ENCODE assay signal across 9 cellular contexts in genomic region chr7:157302314-157302711, GRCh38. TPM values are rescaled to one million over a fixed set of nuclear protein-coding genes. Genes with fewer than 3 reads are reported as not detected.
DNase-seq lines count a peak whose midpoint lies in the region; ATAC-seq and TF ChIP-seq lines count a peak whose summit lies in the region.
"Had no signal": no experiment of that assay in that cellular context is flagged by ENCODE, and none has a peak within 500 bp of the region (broad histone marks: within the 10 kb centered on the region; RNA-seq: fewer than 3 reads in every experiment).

No MANE protein-coding gene starts in this region.

- H3K27ac ChIP-seq in CD4-positive, alpha-beta memory T cell (ENCODE audit: low read depth, low read length): peak overlapping the region; percentile 74
- H3K27ac ChIP-seq in SU-DHL-6 (ENCODE audit: low read depth, low read length): no peak overlapping the region

- no peaks in the 10 kb centered on the region for H3K36me3 Mint-ChIP-seq in CD4-positive, alpha-beta memory T cell

- H3K9me3 Mint-ChIP-seq in CD4-positive, alpha-beta memory T cell: peaks cover 0 to 1% (median 0%) of the 10 kb centered on the region in 8 donors

- H3K4me3 ChIP-seq in CD4-positive, alpha-beta memory T cell (ENCODE audit: low read length in 2 of 2): peak overlapping the region in 1 of 2 donors; percentile 39
- no peak overlapping the region for H3K4me3 ChIP-seq in SU-DHL-6 (ENCODE audit: insufficient read depth, low read length, poor library complexity, severe bottlenecking)
- H3K4me3 ChIP-seq: tibial nerve had no signal

- H3K4me2 ChIP-seq in SU-DHL-6 (ENCODE audit: low read depth, low read length, poor library complexity, severe bottlenecking): peak overlapping the region; percentile 29

- H3F3A ChIP-seq in SU-DHL-6 (ENCODE audit: insufficient read depth): no peaks in the 10 kb centered on the region

- peak overlapping the region; percentile 74 to 90 (median 82) for H3K4me3 Mint-ChIP-seq in CD4-positive, alpha-beta memory T cell

- TF ChIP-seq CTCF in SU-DHL-6 (IDR thresholded peaks at IDR 0.05; ENCODE audit: insufficient read depth, low read length, poor library complexity, severe bottlenecking): no peak

- H2AFZ ChIP-seq in SU-DHL-6 (ENCODE audit: low read depth, low read length, severe bottlenecking): peak overlapping the region; percentile 62

- no peaks in the 10 kb centered on the region for H3K27me3 Mint-ChIP-seq in CD4-positive, alpha-beta memory T cell

- peak overlapping the region; percentile 6; the same call in 1 of the 2 replicates for H3K9ac ChIP-seq in SU-DHL-6 (ENCODE audit: low read length)

- no peaks in the 10 kb centered on the region for H3K27me3 ChIP-seq in CD4-positive, alpha-beta memory T cell (ENCODE audit: insufficient read depth, low read length)
- H3K27me3 ChIP-seq in SU-DHL-6 (ENCODE audit: low read length): no peaks in the 10 kb centered on the region
- H3K27me3 ChIP-seq: tibial nerve had no signal

- CTCF ChIA-PET in CD4-positive, alpha-beta memory T cell (lab: Charles Lee; ENCODE audit: partially characterized antibody): interaction anchor here (0.9 to 3.7 kb wide), 3 partner anchors 28 to 37 kb away, joined by 3 to 16 read pairs (median 6); partner anchors contain the start of gene DNAJB6

- H3K4me1 Mint-ChIP-seq in CD4-positive, alpha-beta memory T cell: peaks cover 27 to 40% (median 32%) of the 10 kb centered on the region in 4 donors

- DNase-seq in CD4-positive, alpha-beta memory T cell: peak; percentile 85 to 93 (median 89)
- DNase-seq in activated naive CD4-positive, alpha-beta T cell treated with anti-CD3 and anti-CD28 coated beads, Interleukin-2, amount 50 U/mL, for 16 hours: peak; percentile 89
- peak; percentile 60 for DNase-seq in kidney glomerular epithelial cell (lab: John Stamatoyannopoulos, UW)
- peak; percentile 75 to 82 for DNase-seq in stimulated activated CD8-positive, alpha-beta memory T cell treated with anti-CD3 and anti-CD28 coated beads, Interleukin-2, amount 100 ng/mL, for 1 hour (ENCODE audit: low read depth in 2 of 2)
- DNase-seq in NCI-H187 treated with DMSO at 0.1 percent for 48 hours (lab: John Stamatoyannopoulos, UW): no peak

- H3K9me2 ChIP-seq in SU-DHL-6 (replicated peaks; ENCODE audit: insufficient read depth, low read length): no peaks in the 10 kb centered on the region

- ATAC-seq in GM19455 (IDR thresholded peaks at IDR 0.05; ENCODE audit: unreplicated experiment) (peak; percentile 80), HG03469 (IDR thresholded peaks at IDR 0.05; ENCODE audit: unreplicated experiment) (peak; percentile 89)

- H3K27ac Mint-ChIP-seq in CD4-positive, alpha-beta memory T cell: peak overlapping the region; percentile 93 to 98 (median 97)

- intact Hi-C loops in CD4-positive, alpha-beta memory T cell (cut with micrococcal nuclease): loop anchor here (1.0 kb wide), 2 partner anchors 38 to 85 kb away; no protein-coding TSS in a partner anchor

- H3K79me2 ChIP-seq in SU-DHL-6 (ENCODE audit: insufficient read depth, low read length): no peaks in the 10 kb centered on the region

- H3K4me1 ChIP-seq in CD4-positive, alpha-beta memory T cell (ENCODE audit: insufficient read depth, low read length): peaks cover 20% of the 10 kb centered on the region

- POLR2A ChIA-PET in CD4-positive, alpha-beta memory T cell (lab: Charles Lee; ENCODE audit: partially characterized antibody): interaction anchor here (0.6 to 6.0 kb wide), 10 partner anchors 25 to 1658 kb away, joined by 3 to 79 read pairs (median 4); partner anchors contain the start of genes DNAJB6, LMBR1 and RBM33

- no peaks in the 10 kb centered on the region for H4K20me1 ChIP-seq in SU-DHL-6 (ENCODE audit: low read depth, low read length)

- H3K36me3 ChIP-seq in CD4-positive, alpha-beta memory T cell (ENCODE audit: insufficient read depth, low read length): no peaks in the 10 kb centered on the region
- no peaks in the 10 kb centered on the region for H3K36me3 ChIP-seq in SU-DHL-6 (ENCODE audit: low read length)
- H3K36me3 ChIP-seq: tibial nerve had no signal

- no peaks in the 10 kb centered on the region for H3K9me3 ChIP-seq in CD4-positive, alpha-beta memory T cell (ENCODE audit: control insufficient read depth in 1 of 2, low read length in 2 of 2)
- H3K9me3 ChIP-seq in SU-DHL-6 (ENCODE audit: insufficient read depth, low read length): no peaks in the 10 kb centered on the region
- H3K9me3 ChIP-seq: tibial nerve had no signal

RNA-seq across cellular contexts. Expression of gene DNAJB6, which starts 34.5 kb away (rescaled TPM):
- 10 to 100 TPM; 85.6 to 90.1 TPM for total RNA-seq in CD4-positive, alpha-beta memory T cell
- polyA plus RNA-seq in CD4-positive, alpha-beta memory T cell: 100 to 1,000 TPM; 116 to 169 TPM
